ENCODE assay signal across 8 cellular contexts in genomic region chr15:88450125-88450798, GRCh38. TPM values are rescaled to one million over a fixed set of nuclear protein-coding genes. Genes with fewer than 3 reads are reported as not detected.
DNase-seq lines count a peak whose midpoint lies in the region; ATAC-seq and TF ChIP-seq lines count a peak whose summit lies in the region.

No MANE protein-coding gene starts in this region.

- CTCF ChIA-PET in HCT116 (lab: Charles Lee) = interaction anchor here (0.6 to 1.4 kb wide), 7 partner anchors 15 to 203 kb away, joined by 3 to 11 read pairs (median 4); partner anchors contain the start of genes MRPL46 and MRPS11
- CTCF ChIA-PET in activated CD4-positive, alpha-beta T cell treated with anti-CD3 and anti-CD28 coated beads, Interleukin-2, amount 10 ng/mL, durations not matched to agents 7 days and 5 days (lab: Charles Lee) = interaction anchor here (0.5 to 2.4 kb wide), 7 partner anchors 10 to 204 kb away, joined by 3 to 10 read pairs (median 3); no protein-coding TSS in a partner anchor

- no peaks in the 10 kb centered on the region for H3K9me3 ChIP-seq in DOHH2 (ENCODE audit: control insufficient read depth, insufficient read depth, low read length)
- H3K9me3 ChIP-seq in HCT116 (ENCODE audit: control insufficient read depth in 1 of 2, insufficient read depth in 1 of 2, low read depth in 1 of 2, low read length in 2 of 2) = no peaks in the 10 kb centered on the region; a peak in 1 of 4 replicates
- no peaks in the 10 kb centered on the region for H3K9me3 ChIP-seq in effector memory CD4-positive, alpha-beta T cell (ENCODE audit: control insufficient read depth, low read length)
- H3K9me3 ChIP-seq in mucosa of descending colon = no peaks in the 10 kb centered on the region

- H3K4me3 ChIP-seq in DOHH2 (ENCODE audit: low read length) = 0 out of 2 replicates have a peak overlapping the region, but pooled peaks have one; percentile 7
- no peak overlapping the region for H3K4me3 ChIP-seq in HCT116 (replicated peaks in 1 of 2; ENCODE audit: low read depth in 1 of 2, low read length in 2 of 2)
- H3K4me3 ChIP-seq in effector memory CD4-positive, alpha-beta T cell (ENCODE audit: insufficient read depth, low read depth, low read length, poor library complexity, severe bottlenecking) = no peak overlapping the region
- H3K4me3 ChIP-seq in mucosa of descending colon = no peak overlapping the region

- peak overlapping the region; percentile 44 for H3K4me2 ChIP-seq in DOHH2 (ENCODE audit: low read length)
- H3K4me2 ChIP-seq in HCT116 (ENCODE audit: low read length) = no peak overlapping the region

- H3K9me3 Mint-ChIP-seq in activated CD4-positive, alpha-beta T cell treated with anti-CD3 and anti-CD28 coated beads, Interleukin-2, amount 10 ng/mL, durations not matched to agents 7 days and 5 days = no peaks in the 10 kb centered on the region

- peaks cover 4% of the 10 kb centered on the region for H3K4me1 Mint-ChIP-seq in activated CD4-positive, alpha-beta T cell treated with anti-CD3 and anti-CD28 coated beads, Interleukin-2, amount 10 ng/mL, durations not matched to agents 7 days and 5 days

- TF ChIP-seq CTCF in DOHH2 (IDR thresholded peaks at IDR 0.05; ENCODE audit: low read depth, low read length, poor library complexity, severe bottlenecking) = peak; percentile 97
- TF ChIP-seq CTCF in HCT116 (IDR thresholded peaks at IDR 0.05 in 2 of 3, conservative IDR thresholded peaks at IDR 0.05 in 1 of 3; ENCODE audit: borderline replicate concordance in 1 of 3, insufficient read depth in 1 of 3, low read depth in 2 of 3, low read length in 2 of 3) = peak; percentile 52 to 95 (median 92); a peak in 5 of 6 replicates
- peak; percentile 48 for TF ChIP-seq CTCF in mucosa of descending colon (IDR thresholded peaks at IDR 0.05)

- no peaks in the 10 kb centered on the region for H3K27me3 Mint-ChIP-seq in activated CD4-positive, alpha-beta T cell treated with anti-CD3 and anti-CD28 coated beads, Interleukin-2, amount 10 ng/mL, durations not matched to agents 7 days and 5 days

- H2AFZ ChIP-seq in HCT116 (ENCODE audit: low read depth, low read length, poor library complexity, severe bottlenecking) = peak overlapping the region; percentile 13

- no peak overlapping the region for H3K27ac ChIP-seq in DOHH2 (ENCODE audit: low read depth, low read length)
- H3K27ac ChIP-seq in HCT116 (ENCODE audit: low read depth, low read length) = no peak overlapping the region
- H3K27ac ChIP-seq in effector memory CD4-positive, alpha-beta T cell (ENCODE audit: insufficient read depth, low read length, poor library complexity, severe bottlenecking) = no peak overlapping the region

- H3K27ac Mint-ChIP-seq in activated CD4-positive, alpha-beta T cell treated with anti-CD3 and anti-CD28 coated beads, Interleukin-2, amount 10 ng/mL, durations not matched to agents 7 days and 5 days = no peak overlapping the region

- RAD21 ChIA-PET in HCT116 (lab: Charles Lee; ENCODE audit: low non-redundant PET in 1 of 2, low total read pairs in 2 of 2, uncharacterized antibody in 2 of 2, unreplicated experiment in 2 of 2) = no interaction called here

- H4K20me1 ChIP-seq in DOHH2 (ENCODE audit: control insufficient read depth, insufficient read depth, low read depth, low read length) = no peaks in the 10 kb centered on the region
- H4K20me1 ChIP-seq in HCT116 (ENCODE audit: insufficient read depth) = no peaks in the 10 kb centered on the region

- no peaks in the 10 kb centered on the region for H3K9me2 ChIP-seq in DOHH2 (replicated peaks; ENCODE audit: control insufficient read depth, low read length)
- H3K9me2 ChIP-seq in HCT116 (ENCODE audit: insufficient read depth) = no peaks in the 10 kb centered on the region

- H3K4me3 Mint-ChIP-seq in activated CD4-positive, alpha-beta T cell treated with anti-CD3 and anti-CD28 coated beads, Interleukin-2, amount 10 ng/mL, durations not matched to agents 7 days and 5 days = no peak overlapping the region

- H3K4me1 ChIP-seq in DOHH2 (ENCODE audit: control insufficient read depth, low read length) = peaks cover 8% of the 10 kb centered on the region
- peaks cover 0 to 9% of the 10 kb centered on the region in 2 experiments; a peak in 2 of 4 replicates for H3K4me1 ChIP-seq in HCT116 (ENCODE audit: control insufficient read depth in 1 of 2, insufficient read depth in 2 of 2, low read length in 2 of 2)
- H3K4me1 ChIP-seq in effector memory CD4-positive, alpha-beta T cell (ENCODE audit: control insufficient read depth, insufficient read depth, low read length, poor library complexity, severe bottlenecking) = no peaks in the 10 kb centered on the region
- no peaks in the 10 kb centered on the region for H3K4me1 ChIP-seq in mucosa of descending colon (ENCODE audit: low read depth)

- H3F3A ChIP-seq in DOHH2 (ENCODE audit: control insufficient read depth, insufficient read depth) = no peaks in the 10 kb centered on the region

- no peak overlapping the region for H3K9ac ChIP-seq in HCT116 (ENCODE audit: low read length)

- no peaks in the 10 kb centered on the region for H3K36me3 Mint-ChIP-seq in activated CD4-positive, alpha-beta T cell treated with anti-CD3 and anti-CD28 coated beads, Interleukin-2, amount 10 ng/mL, durations not matched to agents 7 days and 5 days (ENCODE audit: low read depth)

- peak; percentile 82 for ATAC-seq in HCT116
- ATAC-seq in mucosa of descending colon = peak; percentile 72
- peak; percentile 63 for ATAC-seq in stimulated activated naive CD8-positive, alpha-beta T cell treated with anti-CD3 and anti-CD28 coated beads, Interleukin-15, Interleukin-2, amounts not matched to agents 100 U/mL and 50 U/mL, for 24 hours
- no peak for ATAC-seq in GM19324 (IDR thresholded peaks at IDR 0.05; ENCODE audit: low FRiP score, unreplicated experiment)

- H3K27me3 ChIP-seq in DOHH2 (ENCODE audit: control insufficient read depth, low read length) (no peaks in the 10 kb centered on the region), HCT116 (ENCODE audit: insufficient read depth, low read length) (peaks cover 6% of the 10 kb centered on the region; the same call in 1 of the 2 replicates)
- H3K27me3 ChIP-seq in effector memory CD4-positive, alpha-beta T cell (replicated peaks; ENCODE audit: control insufficient read depth, insufficient read depth, low read length, poor library complexity, severe bottlenecking) = no peaks in the 10 kb centered on the region

- no peak for TF ChIP-seq POLR2A in HCT116 (IDR thresholded peaks at IDR 0.05; ENCODE audit: borderline replicate concordance, extremely low read depth, insufficient read depth, insufficient read length)

- H3K79me2 ChIP-seq in DOHH2 (ENCODE audit: control insufficient read depth, low read length) = no peaks in the 10 kb centered on the region
- no peaks in the 10 kb centered on the region for H3K79me2 ChIP-seq in HCT116 (ENCODE audit: insufficient read depth, low read length)

- no peaks in the 10 kb centered on the region for H3K36me3 ChIP-seq in DOHH2 (ENCODE audit: control insufficient read depth, low read length)
- H3K36me3 ChIP-seq in HCT116 (ENCODE audit: control insufficient read depth in 1 of 2, insufficient read depth in 2 of 2, low read length in 2 of 2) = no peaks in the 10 kb centered on the region
- H3K36me3 ChIP-seq in effector memory CD4-positive, alpha-beta T cell (ENCODE audit: control insufficient read depth, insufficient read depth, low read length) = no peaks in the 10 kb centered on the region
- H3K36me3 ChIP-seq in mucosa of descending colon (ENCODE audit: low read depth) = no peaks in the 10 kb centered on the region

- BruUV-seq in HCT116 (replicated peaks; lab: Mats Ljungman, UMichigan) = no TSS peak

- POLR2A ChIA-PET in HCT116 (lab: Charles Lee) = interaction anchor here (0.7 kb wide), 1 partner anchor 210 kb away, joined by 4 read pairs; no protein-coding TSS in a partner anchor
- POLR2A ChIA-PET in activated CD4-positive, alpha-beta T cell treated with anti-CD3 and anti-CD28 coated beads, Interleukin-2, amount 10 ng/mL, durations not matched to agents 7 days and 5 days (lab: Charles Lee) = no interaction called here

- TF ChIP-seq RAD21 in HCT116 (IDR thresholded peaks at IDR 0.05; ENCODE audit: low read depth) = peak; percentile 83

- intact Hi-C loops in HCT116 (cut with micrococcal nuclease) = loop anchor here (1.0 to 5.0 kb wide), 2 partner anchors 178 to 203 kb away; no protein-coding TSS in a partner anchor
- intact Hi-C loops in mucosa of descending colon (cut with DNase I, micrococcal nuclease) = no loop called here

- DNase-seq in HCT116 (ENCODE audit: low read depth, low spot score) (peak; percentile 49), NCI-H345 (lab: John Stamatoyannopoulos, UW) (peak; percentile 45), mucosa of descending colon (peak in 2 of 3 donors; percentile 70 to 74)
- DNase-seq in activated CD4-positive, alpha-beta T cell treated with anti-CD3 and anti-CD28 coated beads, Interleukin-2, amount 10 ng/mL, durations not matched to agents 7 days and 5 days = peak; percentile 74
- peak in 2 of 3 donors; percentile 13 to 21 for DNase-seq in effector memory CD4-positive, alpha-beta T cell
- DNase-seq in stimulated activated naive CD8-positive, alpha-beta T cell treated with anti-CD3 and anti-CD28 coated beads, Interleukin-15, Interleukin-2, amounts not matched to agents 100 U/mL and 50 U/mL, for 24 hours = peak; percentile 85

TF ChIP-seq in HCT116, 20 proteins besides CTCF, POLR2A, EP300 and RAD21:
- TF ChIP-seq CBX3 (IDR thresholded peaks at IDR 0.05; ENCODE audit: low read depth) (peak; percentile 54; the same call in 1 of the 2 replicates), MAX (IDR thresholded peaks at IDR 0.05) (peak; percentile 81)
- TF ChIP-seq, protein P1, sequence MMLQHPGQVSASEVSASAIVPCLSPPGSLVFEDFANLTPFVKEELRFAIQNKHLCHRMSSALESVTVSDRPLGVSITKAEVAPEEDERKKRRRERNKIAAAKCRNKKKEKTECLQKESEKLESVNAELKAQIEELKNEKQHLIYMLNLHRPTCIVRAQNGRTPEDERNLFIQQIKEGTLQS (IDR thresholded peaks at IDR 0.05) = no peak

RNA-seq across cellular contexts. Expression of gene MRPL46, which starts 16.9 kb away (rescaled TPM):
- total RNA-seq in HCT116 (2021; ENCODE audit: unreplicated experiment) (30.5 TPM), mucosa of descending colon (10 to 100 TPM; 24.9 to 29.3 (median 27.7) TPM)
- polyA plus RNA-seq in HCT116 (2012) = 19.2 and 28.9 TPM in 2 replicates
- total RNA-seq in activated CD4-positive, alpha-beta T cell treated with anti-CD3 and anti-CD28 coated beads, Interleukin-2, amount 10 ng/mL, durations not matched to agents 7 days and 5 days = 10 to 100 TPM; 25.9 to 26.0 TPM

RNA-seq across cellular contexts. Expression of gene MRPS11, which starts 17.2 kb away (rescaled TPM):
- 47.4 TPM for total RNA-seq in HCT116 (2021; ENCODE audit: unreplicated experiment)
- 42.6 and 43.2 TPM in 2 replicates for polyA plus RNA-seq in HCT116 (2012)
- total RNA-seq in activated CD4-positive, alpha-beta T cell treated with anti-CD3 and anti-CD28 coated beads, Interleukin-2, amount 10 ng/mL, durations not matched to agents 7 days and 5 days = 10 to 100 TPM; 53.3 to 57.9 TPM
- 10 to 100 TPM; 44.7 to 54.6 (median 52.6) TPM for total RNA-seq in mucosa of descending colon

Comparison
In these comparisons a context has a peak if more than half of its experiments do, and no peak if none do; other contexts are left out.
1. DNase-seq: peak in every context shown above with its lines; median percentile 85 in stimulated activated naive CD8-positive, alpha-beta T cell treated with anti-CD3 and anti-CD28 coated beads, Interleukin-15, Interleukin-2, amounts not matched to agents 100 U/mL and 50 U/mL, for 24 hours; 74 in activated CD4-positive, alpha-beta T cell treated with anti-CD3 and anti-CD28 coated beads, Interleukin-2, amount 10 ng/mL, durations not matched to agents 7 days and 5 days; 72 in mucosa of descending colon; 49 in HCT116; 45 in NCI-H345; 17 in effector memory CD4-positive, alpha-beta T cell.